In genomic region chr6:3489032-3489757, GRCh38 we compare ENCODE assay signal across 15 cellular contexts. TPM values are rescaled to one million over a fixed set of nuclear protein-coding genes. Genes with fewer than 3 reads are reported as not detected.
DNase-seq lines count a peak whose midpoint lies in the region; FAIRE-seq and TF ChIP-seq lines count a peak whose summit lies in the region.
"Had no signal": no experiment of that assay in that cellular context is flagged by ENCODE, and none has a peak within 500 bp of the region (broad histone marks: within the 10 kb centered on the region; RNA-seq: fewer than 3 reads in every experiment).

No MANE protein-coding gene starts in this region.

- TF ChIP-seq CTCF in AG10803 (conservative IDR thresholded peaks at IDR 0.05; ENCODE audit: low read length) (no peak), bronchial epithelial cell (IDR thresholded peaks at IDR 0.05; ENCODE audit: insufficient read depth, low read length, severe bottlenecking) (no peak), tibial nerve (IDR thresholded peaks at IDR 0.05) (no peak)

- no peaks in the 10 kb centered on the region for H3K27me3 ChIP-seq in HUES64 (ENCODE audit: insufficient read depth, low read length)
- peaks cover 8% of the 10 kb centered on the region for H3K27me3 ChIP-seq in bronchial epithelial cell (ENCODE audit: control insufficient read depth, insufficient read depth, low read length)
- H3K27me3 ChIP-seq in tibial nerve = no peaks in the 10 kb centered on the region

- DNase-seq in AG10803 (ENCODE audit: low read depth) (peak; percentile 80), bronchial epithelial cell (ENCODE audit: low read depth) (peak; percentile 41), KG1 (lab: John Stamatoyannopoulos, UW) (no peak), tibial nerve (ENCODE audit: low spot score in 2 of 2) (no peak), DMS79 (lab: John Stamatoyannopoulos, UW) (no peak)
- no peak for DNase-seq in activated naive CD4-positive, alpha-beta T cell (lab: John Stamatoyannopoulos, UW)
- DNase-seq: activated naive CD8-positive, alpha-beta T cell treated with anti-CD3 and anti-CD28 coated beads for 36 hours; cortex of kidney; esophagus squamous epithelium; mesenchymal stem cell; substantia nigra; T-cell had no signal

- WGBS in HUES64 = 29% methylated on average over 7 of the region's 7 CpGs
- 45 to 49% methylated on average over 6 of the region's 7 CpGs for WGBS in mesodermal cell (ENCODE audit: insufficient coverage in 2 of 2), 2 experiments
- 44 to 50% methylated on average over 7 of the region's 7 CpGs for WGBS in tibial nerve, 2 donors

- FAIRE-seq in bronchial epithelial cell (lab: Jason Lieb, UNC) = no peak
- FAIRE-seq: HTR-8/SVneo had no signal

- H3K9ac ChIP-seq in HUES64 (ENCODE audit: low read depth, low read length) = no peak overlapping the region

- H3K27ac ChIP-seq in HUES64 (ENCODE audit: low read depth, low read length) (peak overlapping the region; percentile 36; the same call in 1 of the 2 replicates), mesodermal cell (ENCODE audit: low read depth, low read length, severe bottlenecking) (peak overlapping the region; percentile 55), tibial nerve (no peak overlapping the region)
- H3K27ac ChIP-seq: esophagus squamous epithelium had no signal

- no peak for TF ChIP-seq EP300 in tibial nerve (IDR thresholded peaks at IDR 0.05)

- TF ChIP-seq POLR2A in tibial nerve (IDR thresholded peaks at IDR 0.05) = no peak

- H3K36me3 ChIP-seq in HUES64 (ENCODE audit: insufficient read depth, low read length) (no peaks in the 10 kb centered on the region), bronchial epithelial cell (ENCODE audit: control insufficient read depth, insufficient read depth, low read length) (no peaks in the 10 kb centered on the region), mesodermal cell (ENCODE audit: control insufficient read depth, insufficient read depth, low read length) (no peaks in the 10 kb centered on the region), tibial nerve (no peaks in the 10 kb centered on the region)
- H3K36me3 ChIP-seq: esophagus squamous epithelium had no signal

- H3K9me3 ChIP-seq in HUES64 (ENCODE audit: insufficient read depth, low read depth, low read length) (no peaks in the 10 kb centered on the region), mesodermal cell (ENCODE audit: control insufficient read depth, low read length) (peaks cover 4% of the 10 kb centered on the region), tibial nerve (no peaks in the 10 kb centered on the region)
- H3K9me3 ChIP-seq: esophagus squamous epithelium had no signal

- no peak overlapping the region for H3K4me3 ChIP-seq in AG10803 (ENCODE audit: low read length)
- H3K4me3 ChIP-seq in HUES64 (ENCODE audit: low read length) = no peak overlapping the region
- H3K4me3 ChIP-seq in bronchial epithelial cell (ENCODE audit: low read depth, low read length) = no peak overlapping the region
- H3K4me3 ChIP-seq in mesodermal cell (ENCODE audit: extremely low read depth, insufficient read depth, low read length, poor library complexity, severe bottlenecking) = no peak overlapping the region
- no peak overlapping the region for H3K4me3 ChIP-seq in tibial nerve
- H3K4me3 ChIP-seq: esophagus squamous epithelium had no signal

- H3K4me1 ChIP-seq in HUES64 (ENCODE audit: insufficient read depth, low read length) (peaks cover 12% of the 10 kb centered on the region), mesodermal cell (ENCODE audit: control insufficient read depth, insufficient read depth, low read length, poor library complexity, severe bottlenecking) (no peaks in the 10 kb centered on the region), tibial nerve (no peaks in the 10 kb centered on the region)
- H3K4me1 ChIP-seq: esophagus squamous epithelium had no signal

RNA-seq across cellular contexts. Expression of gene SLC22A23, which starts 32.3 kb away (rescaled TPM):
- 11.7 TPM for polyA plus RNA-seq in HUES64 (2013, experiment 1 of 2)
- 12.4 TPM for polyA plus RNA-seq in HUES64 (2013, experiment 2 of 2)
- total RNA-seq in bronchial epithelial cell (18.7 and 20.6 TPM in 2 replicates), tibial nerve (1 to 10 TPM; 7.1 to 9.6 (median 8.2) TPM)
- 2.5 TPM for polyA plus RNA-seq in mesodermal cell (2013, experiment 1 of 2)
- 1.9 TPM for polyA plus RNA-seq in mesodermal cell (2013, experiment 2 of 2)

Comparison
In these comparisons a context has a peak if more than half of its experiments do, and no peak if none do; other contexts are left out.
1. DNase-seq: peak in AG10803 (single experiment) and bronchial epithelial cell (single experiment); none in KG1 (single experiment), activated naive CD4-positive, alpha-beta T cell (0 of 4), tibial nerve (0 of 2) and DMS79 (single experiment).
2. H3K27ac ChIP-seq: peak in HUES64 (single experiment) and mesodermal cell (single experiment); none in tibial nerve (0 of 4).